Comparison of ENCODE assay signal across 23 cellular contexts in genomic region chr3:126350502-126351085, GRCh38. TPM values are rescaled to one million over a fixed set of nuclear protein-coding genes. Genes with fewer than 3 reads are reported as not detected.
A peak's percentile ranks its signal among the peaks of the same experiment; 100 is the strongest.
DNase-seq lines count a peak whose midpoint lies in the region; ATAC-seq and TF ChIP-seq lines count a peak whose summit lies in the region.
"Had no signal": no experiment of that assay in that cellular context is flagged by ENCODE, and none has a peak within 500 bp of the region (broad histone marks: within the 10 kb centered on the region; RNA-seq: fewer than 3 reads in every experiment).

No MANE protein-coding gene starts in this region.

- no peak overlapping the region for H3K4me3 Mint-ChIP-seq in activated naive CD8-positive, alpha-beta T cell treated with anti-CD3 and anti-CD28 coated beads, Interleukin-2, amount 10 ng/mL, durations not matched to agents 7 days and 5 days
- H3K4me3 Mint-ChIP-seq in activated naive CD8-positive, alpha-beta T cell treated with anti-CD3 and anti-CD28 coated beads for 36 hours = no peak overlapping the region
- no peak overlapping the region for H3K4me3 Mint-ChIP-seq in glutamatergic neuron (ENCODE audit: unreplicated experiment)
- H3K4me3 Mint-ChIP-seq: activated CD4-positive, alpha-beta memory T cell treated with anti-CD3 and anti-CD28 coated beads for 36 hours; activated naive CD4-positive, alpha-beta T cell treated with anti-CD3 and anti-CD28 coated beads, Interleukin-2, amount 10 ng/mL, durations not matched to agents 7 days and 5 days; naive thymus-derived CD8-positive, alpha-beta T cell had no signal

- TF ChIP-seq CTCF in glutamatergic neuron (IDR thresholded peaks at IDR 0.05; ENCODE audit: partially characterized antibody, unreplicated experiment) (no peak), psoas muscle (IDR thresholded peaks at IDR 0.05) (no peak), uterus (IDR thresholded peaks at IDR 0.05) (no peak)

- H3K27me3 ChIP-seq in psoas muscle (ENCODE audit: insufficient read depth in 3 of 3, low read length in 2 of 3) = no peaks in the 10 kb centered on the region
- no peaks in the 10 kb centered on the region for H3K27me3 ChIP-seq in uterus

- WGBS in psoas muscle, 3 donors = 72 to 74% (median 73%) methylated on average over 9 of the region's 9 CpGs

- H3K27me3 Mint-ChIP-seq in activated naive CD8-positive, alpha-beta T cell treated with anti-CD3 and anti-CD28 coated beads, Interleukin-2, amount 10 ng/mL, durations not matched to agents 7 days and 5 days = peaks cover 10% of the 10 kb centered on the region
- peaks cover 6% of the 10 kb centered on the region for H3K27me3 Mint-ChIP-seq in activated naive CD8-positive, alpha-beta T cell treated with anti-CD3 and anti-CD28 coated beads for 36 hours
- H3K27me3 Mint-ChIP-seq in glutamatergic neuron (ENCODE audit: unreplicated experiment) = peaks cover 3% of the 10 kb centered on the region
- H3K27me3 Mint-ChIP-seq: progenitor cell of endocrine pancreas had no signal

- H3K36me3 Mint-ChIP-seq in activated naive CD8-positive, alpha-beta T cell treated with anti-CD3 and anti-CD28 coated beads, Interleukin-2, amount 10 ng/mL, durations not matched to agents 7 days and 5 days = no peaks in the 10 kb centered on the region
- H3K36me3 Mint-ChIP-seq in activated naive CD8-positive, alpha-beta T cell treated with anti-CD3 and anti-CD28 coated beads for 36 hours = no peaks in the 10 kb centered on the region
- H3K36me3 Mint-ChIP-seq in glutamatergic neuron (ENCODE audit: unreplicated experiment) = no peaks in the 10 kb centered on the region
- H3K36me3 Mint-ChIP-seq: activated CD4-positive, alpha-beta memory T cell treated with anti-CD3 and anti-CD28 coated beads for 36 hours; activated naive CD4-positive, alpha-beta T cell treated with anti-CD3 and anti-CD28 coated beads, Interleukin-2, amount 10 ng/mL, durations not matched to agents 7 days and 5 days; naive thymus-derived CD8-positive, alpha-beta T cell had no signal

- TF ChIP-seq POLR2A in uterus (IDR thresholded peaks at IDR 0.05) = no peak

- no peak for ATAC-seq in activated naive CD8-positive, alpha-beta T cell treated with anti-CD3 and anti-CD28 coated beads, Interleukin-2, amount 10 ng/mL, durations not matched to agents 7 days and 5 days (ENCODE audit: low read depth)
- ATAC-seq in psoas muscle (no peak), HG03175 (IDR thresholded peaks at IDR 0.05; ENCODE audit: unreplicated experiment) (no peak)
- ATAC-seq: naive thymus-derived CD8-positive, alpha-beta T cell had no signal

- intact Hi-C loops in psoas muscle (cut with DNase I) = loop anchor here in 1 of 2 donors (5.0 to 10.0 kb wide), 2 partner anchors 63 to 124 kb away; partner anchors contain the start of gene ZXDC
- intact Hi-C loops in uterus (cut with DNase I; ENCODE audit: low total_unique reads) = no loop called here

- H3K9me3 ChIP-seq in psoas muscle (no peaks in the 10 kb centered on the region), uterus (no peaks in the 10 kb centered on the region)
- H3K9me3 ChIP-seq: thoracic aorta had no signal

- H3K27ac Mint-ChIP-seq in activated naive CD8-positive, alpha-beta T cell treated with anti-CD3 and anti-CD28 coated beads, Interleukin-2, amount 10 ng/mL, durations not matched to agents 7 days and 5 days = no peak overlapping the region
- H3K27ac Mint-ChIP-seq in activated naive CD8-positive, alpha-beta T cell treated with anti-CD3 and anti-CD28 coated beads for 36 hours = no peak overlapping the region
- H3K27ac Mint-ChIP-seq in glutamatergic neuron (ENCODE audit: unreplicated experiment) = no peak overlapping the region
- H3K27ac Mint-ChIP-seq: activated CD4-positive, alpha-beta memory T cell treated with anti-CD3 and anti-CD28 coated beads for 36 hours; activated naive CD4-positive, alpha-beta T cell treated with anti-CD3 and anti-CD28 coated beads, Interleukin-2, amount 10 ng/mL, durations not matched to agents 7 days and 5 days; progenitor cell of endocrine pancreas had no signal

- H3K4me1 ChIP-seq in psoas muscle (peaks cover 79% of the 10 kb centered on the region), uterus (no peaks in the 10 kb centered on the region)

- H3K9me3 Mint-ChIP-seq in activated naive CD8-positive, alpha-beta T cell treated with anti-CD3 and anti-CD28 coated beads, Interleukin-2, amount 10 ng/mL, durations not matched to agents 7 days and 5 days = no peaks in the 10 kb centered on the region
- no peaks in the 10 kb centered on the region for H3K9me3 Mint-ChIP-seq in activated naive CD8-positive, alpha-beta T cell treated with anti-CD3 and anti-CD28 coated beads for 36 hours
- H3K9me3 Mint-ChIP-seq in glutamatergic neuron (ENCODE audit: unreplicated experiment) = peaks cover 1% of the 10 kb centered on the region
- H3K9me3 Mint-ChIP-seq: activated CD4-positive, alpha-beta memory T cell treated with anti-CD3 and anti-CD28 coated beads for 36 hours; activated naive CD4-positive, alpha-beta T cell treated with anti-CD3 and anti-CD28 coated beads, Interleukin-2, amount 10 ng/mL, durations not matched to agents 7 days and 5 days; naive thymus-derived CD8-positive, alpha-beta T cell had no signal

- H3K27ac ChIP-seq in psoas muscle = no peak overlapping the region
- H3K27ac ChIP-seq in uterus = no peak overlapping the region
- H3K27ac ChIP-seq: RWPE1, thoracic aorta had no signal

- H3K4me1 Mint-ChIP-seq in activated naive CD8-positive, alpha-beta T cell treated with anti-CD3 and anti-CD28 coated beads, Interleukin-2, amount 10 ng/mL, durations not matched to agents 7 days and 5 days = no peaks in the 10 kb centered on the region
- no peaks in the 10 kb centered on the region for H3K4me1 Mint-ChIP-seq in activated naive CD8-positive, alpha-beta T cell treated with anti-CD3 and anti-CD28 coated beads for 36 hours
- H3K4me1 Mint-ChIP-seq in glutamatergic neuron (ENCODE audit: low read depth, unreplicated experiment) = peaks cover 8% of the 10 kb centered on the region

- DNase-seq in activated naive CD8-positive, alpha-beta T cell treated with anti-CD3 and anti-CD28 coated beads, Interleukin-2, amount 10 ng/mL, durations not matched to agents 7 days and 5 days = peak; percentile 17
- no peak for DNase-seq in activated naive CD8-positive, alpha-beta T cell treated with anti-CD3 and anti-CD28 coated beads for 36 hours
- peak; percentile 6 for DNase-seq in glutamatergic neuron
- peak; percentile 11 to 44 for DNase-seq in psoas muscle
- peak; percentile 9 to 12 for DNase-seq in uterus
- no peak for DNase-seq in NCI-H748 treated with DMSO at 0.1 percent for 48 hours (lab: John Stamatoyannopoulos, UW)
- DNase-seq in COR-L47 (lab: John Stamatoyannopoulos, UW) = no peak
- DNase-seq: activated CD4-positive, alpha-beta memory T cell treated with anti-CD3 and anti-CD28 coated beads for 36 hours; activated naive CD4-positive, alpha-beta T cell treated with anti-CD3 and anti-CD28 coated beads, Interleukin-2, amount 10 ng/mL, durations not matched to agents 7 days and 5 days; KG1; mesendoderm; NCI-H1092; NCI-H2081 treated with DMSO at 0.1 percent for 48 hours; SW 1271 had no signal

- peak overlapping the region; percentile 43 for H3K4me3 ChIP-seq in psoas muscle
- H3K4me3 ChIP-seq in uterus = no peak overlapping the region

- H3K36me3 ChIP-seq in psoas muscle (ENCODE audit: insufficient read depth in 1 of 2, low read depth in 1 of 2) = peaks cover 0 to 47% of the 10 kb centered on the region in 2 donors
- H3K36me3 ChIP-seq in uterus = no peaks in the 10 kb centered on the region

- POLR2A ChIA-PET in activated naive CD8-positive, alpha-beta T cell treated with anti-CD3 and anti-CD28 coated beads, Interleukin-2, amount 10 ng/mL, durations not matched to agents 7 days and 5 days (lab: Charles Lee) = no interaction called here

RNA-seq across cellular contexts. Expression of gene KLF15, which starts 6.6 kb away (rescaled TPM):
- under 1 TPM; 0.11 to 0.22 TPM for total RNA-seq in activated naive CD8-positive, alpha-beta T cell treated with anti-CD3 and anti-CD28 coated beads, Interleukin-2, amount 10 ng/mL, durations not matched to agents 7 days and 5 days
- under 1 TPM; 0.41 to 0.42 TPM for total RNA-seq in activated naive CD8-positive, alpha-beta T cell treated with anti-CD3 and anti-CD28 coated beads for 36 hours
- 0.74 TPM for total RNA-seq in glutamatergic neuron (ENCODE audit: unreplicated experiment)
- total RNA-seq in psoas muscle = 10 to 100 TPM; 13.2 to 64.0 (median 33.0) TPM
- polyA plus RNA-seq in psoas muscle = 10 to 100 TPM; 13.4 to 77.6 (median 44.0) TPM
- total RNA-seq in uterus = 10 to 100 TPM in 3 of 4 donors, 1 to 10 TPM in 1; 1.9 to 23.4 (median 18.2) TPM
- polyA plus RNA-seq: naive thymus-derived CD8-positive, alpha-beta T cell had no signal

RNA-seq across cellular contexts. Expression of gene CFAP100, which starts 44.1 kb away (rescaled TPM):
- total RNA-seq in activated naive CD8-positive, alpha-beta T cell treated with anti-CD3 and anti-CD28 coated beads, Interleukin-2, amount 10 ng/mL, durations not matched to agents 7 days and 5 days = not detected
- total RNA-seq in activated naive CD8-positive, alpha-beta T cell treated with anti-CD3 and anti-CD28 coated beads for 36 hours = not detected
- total RNA-seq in glutamatergic neuron (ENCODE audit: unreplicated experiment) (not detected), psoas muscle (not detected), uterus (1 to 10 TPM in 1 of 4 donors, under 1 TPM in 1, not detected in 2; 0.98 to 2.8 TPM)
- polyA plus RNA-seq in psoas muscle = not detected
- total RNA-seq: A172; activated CD4-positive, alpha-beta memory T cell treated with anti-CD3 and anti-CD28 coated beads for 36 hours; Daoy; naive thymus-derived CD8-positive, alpha-beta T cell; NCI-H460; thoracic aorta had no signal
- polyA plus RNA-seq: BJ; naive thymus-derived CD8-positive, alpha-beta T cell had no signal

Comparison
In these comparisons a context has a peak if more than half of its experiments do, and no peak if none do; other contexts are left out.
1. DNase-seq: peak in activated naive CD8-positive, alpha-beta T cell treated with anti-CD3 and anti-CD28 coated beads, Interleukin-2, amount 10 ng/mL, durations not matched to agents 7 days and 5 days (single experiment), glutamatergic neuron (single experiment), psoas muscle (2 of 2) and uterus (2 of 2); none in activated naive CD8-positive, alpha-beta T cell treated with anti-CD3 and anti-CD28 coated beads for 36 hours (single experiment), NCI-H748 treated with DMSO at 0.1 percent for 48 hours (single experiment) and COR-L47 (single experiment).